In genomic region chr15:58248504-58248842, GRCh38 we compare ENCODE assay signal across 2 cellular contexts.
TF ChIP-seq lines count a peak whose summit lies in the region.

No MANE protein-coding gene starts in this region.

TF ChIP-seq in liver, 16 proteins besides CTCF, POLR2A, EP300 and RAD21:
- TF ChIP-seq HNF4A (conservative IDR thresholded peaks at IDR 0.05) (peak in 1 of 2 donors; percentile 1), NR2F2 (IDR thresholded peaks at IDR 0.05) (no peak)
TF ChIP-seq in liver: peak in this region for 1.

TF ChIP-seq in HepG2, 621 proteins besides CTCF, POLR2A, EP300 and RAD21:
- no peak for TF ChIP-seq HDAC1 (CRISPR knock-in tag; IDR thresholded peaks at IDR 0.05)
- no peak for TF ChIP-seq SRSF9 (IDR thresholded peaks at IDR 0.05; ENCODE audit: borderline replicate concordance, insufficient read depth, low read depth, low read length, poor library complexity, severe bottlenecking)
- no peak for TF ChIP-seq YEATS2 (CRISPR knock-in tag; IDR thresholded peaks at IDR 0.05; ENCODE audit: borderline replicate concordance)
